22 cellular contexts compared by ENCODE assay signal in the genomic region with DNA sequence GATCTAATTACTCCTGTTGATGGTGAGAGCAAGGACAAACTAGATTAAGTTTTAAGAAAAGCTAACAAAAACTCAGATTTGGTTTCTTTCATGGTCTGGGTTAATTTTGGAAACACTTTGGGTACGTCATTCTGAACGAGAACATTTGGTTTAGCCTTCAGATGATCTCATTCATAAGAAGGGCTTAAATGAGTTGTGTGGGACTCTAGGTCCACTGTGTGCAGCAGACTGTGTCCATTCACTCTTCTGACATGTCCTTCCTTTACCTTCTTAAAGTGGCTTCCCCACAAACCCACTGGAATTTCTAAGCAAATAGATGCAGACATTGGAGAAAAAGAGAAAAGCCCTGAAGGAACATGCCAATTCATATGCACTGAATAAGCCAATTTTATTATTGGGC.
DNase-seq lines count a peak whose midpoint lies in the region; ATAC-seq and TF ChIP-seq lines count a peak whose summit lies in the region.
"Had no signal": no experiment of that assay in that cellular context is flagged by ENCODE, and none has a peak within 500 bp of the region (broad histone marks: within the 10 kb centered on the region; RNA-seq: fewer than 3 reads in every experiment).

No MANE protein-coding gene starts in this region.

- peaks cover 0 to 13% (median 4%) of the 10 kb centered on the region in 8 donors for H3K9me3 ChIP-seq in spleen
- H3K9me3 ChIP-seq: breast epithelium, HAP-1 had no signal

- intact Hi-C loops in spleen (cut with DNase I; ENCODE audit: low total_unique reads), result no loop called here
- intact Hi-C loops in activated T-helper 1 cell treated with anti-CD3 and anti-CD28 coated beads, Interleukin-12 subunit alpha, Interleukin-12 subunit beta, Interleukin-2, Interleukin-4 antibody, amounts not matched to agents 30 ng/mL and 10 ng/mL and 1 ng/mL, durations not matched to agents 14 hours and 24 hours and 36 hours (cut with micrococcal nuclease), result no loop called here

- DNase-seq in GM06990 (ENCODE audit: extremely low read depth, insufficient read length) (peak; percentile 6), GM20000 (ENCODE audit: low spot score) (peak; percentile 17), astrocyte of the hippocampus (ENCODE audit: low read depth, low spot score) (peak; percentile 15), spleen (no peak)
- DNase-seq in activated T-helper 1 cell treated with anti-CD3 and anti-CD28 coated beads, Interleukin-12 subunit alpha, Interleukin-12 subunit beta, Interleukin-2, Interleukin-4 antibody, amounts not matched to agents 30 ng/mL and 10 ng/mL and 1 ng/mL, durations not matched to agents 14 hours and 24 hours and 36 hours (ENCODE audit: low spot score), result no peak
- DNase-seq in stimulated activated CD4-positive, alpha-beta T cell treated with anti-CD3 and anti-CD28 coated beads, Interleukin-1b, Interleukin-23, amount 100 ng/mL, for 48 hours, result no peak
- DNase-seq: activated B cell treated with CpG ODN at 0.5 μM for 24 hours; activated naive CD8-positive, alpha-beta T cell treated with anti-CD3 and anti-CD28 coated beads, Interleukin-2, amount 10 ng/mL, durations not matched to agents 7 days and 5 days; activated T-cell treated with anti-CD3 and anti-CD28 coated beads, Interleukin-2, amount 50 U/mL, for 72 hours; mesendoderm; NCI-H1930; NCI-H510A treated with DMSO at 0.1 percent for 48 hours; nephron progenitor cell; SHP77 treated with DMSO at 0.1 percent for 48 hours; T-helper 2 cell had no signal

- WGBS in spleen, 5 donors, result 44 to 70% (median 57%) methylated on average over 2 of the region's 2 CpGs

- no peak overlapping the region for H3K4me3 ChIP-seq in GM06990 (replicated peaks; ENCODE audit: low read depth, low read length)
- H3K4me3 ChIP-seq in spleen, result no peak overlapping the region
- H3K4me3 ChIP-seq: breast epithelium, HAP-1, skin epidermis had no signal

- no peaks in the 10 kb centered on the region for H3K36me3 Mint-ChIP-seq in activated T-helper 1 cell treated with anti-CD3 and anti-CD28 coated beads, Interleukin-12 subunit alpha, Interleukin-12 subunit beta, Interleukin-2, Interleukin-4 antibody, amounts not matched to agents 30 ng/mL and 10 ng/mL and 1 ng/mL, durations not matched to agents 14 hours and 24 hours and 36 hours (ENCODE audit: low read depth)
- H3K36me3 Mint-ChIP-seq: activated naive CD8-positive, alpha-beta T cell treated with anti-CD3 and anti-CD28 coated beads, Interleukin-2, amount 10 ng/mL, durations not matched to agents 7 days and 5 days had no signal

- no peak for TF ChIP-seq POLR2A in spleen (IDR thresholded peaks at IDR 0.05)

- H3K4me1 ChIP-seq in spleen, result no peaks in the 10 kb centered on the region
- H3K4me1 ChIP-seq: breast epithelium, HAP-1 had no signal

- ATAC-seq in HG03439 (IDR thresholded peaks at IDR 0.05; ENCODE audit: unreplicated experiment) (peak; percentile 56), HG03457 (IDR thresholded peaks at IDR 0.05; ENCODE audit: unreplicated experiment) (no peak)
- ATAC-seq: activated T-cell treated with anti-CD3 and anti-CD28 coated beads, Interleukin-2, amount 50 U/mL, for 72 hours had no signal

- H3K9me3 Mint-ChIP-seq in activated T-helper 1 cell treated with anti-CD3 and anti-CD28 coated beads, Interleukin-12 subunit alpha, Interleukin-12 subunit beta, Interleukin-2, Interleukin-4 antibody, amounts not matched to agents 30 ng/mL and 10 ng/mL and 1 ng/mL, durations not matched to agents 14 hours and 24 hours and 36 hours, result no peaks in the 10 kb centered on the region
- H3K9me3 Mint-ChIP-seq: activated naive CD8-positive, alpha-beta T cell treated with anti-CD3 and anti-CD28 coated beads, Interleukin-2, amount 10 ng/mL, durations not matched to agents 7 days and 5 days; activated T-cell treated with anti-CD3 and anti-CD28 coated beads, Interleukin-2, amount 50 U/mL, for 72 hours; nephron progenitor cell had no signal

- no peaks in the 10 kb centered on the region for H3K36me3 ChIP-seq in GM06990 (ENCODE audit: control insufficient read depth, insufficient read depth, low read length)
- no peaks in the 10 kb centered on the region for H3K36me3 ChIP-seq in spleen
- H3K36me3 ChIP-seq: breast epithelium, HAP-1 had no signal

- H3K27me3 Mint-ChIP-seq in activated T-helper 1 cell treated with anti-CD3 and anti-CD28 coated beads, Interleukin-12 subunit alpha, Interleukin-12 subunit beta, Interleukin-2, Interleukin-4 antibody, amounts not matched to agents 30 ng/mL and 10 ng/mL and 1 ng/mL, durations not matched to agents 14 hours and 24 hours and 36 hours (ENCODE audit: insufficient read depth), result peaks cover 11% of the 10 kb centered on the region

- TF ChIP-seq CTCF in GM06990 (IDR thresholded peaks at IDR 0.05; ENCODE audit: insufficient read depth, low read length, poor library complexity, severe bottlenecking) (no peak), GM20000 (IDR thresholded peaks at IDR 0.05; ENCODE audit: extremely low read depth, missing control alignments) (no peak), spleen (IDR thresholded peaks at IDR 0.05 in 8 of 11, conservative IDR thresholded peaks at IDR 0.05 in 3 of 11) (no peak)

- H3K27ac Mint-ChIP-seq in activated T-helper 1 cell treated with anti-CD3 and anti-CD28 coated beads, Interleukin-12 subunit alpha, Interleukin-12 subunit beta, Interleukin-2, Interleukin-4 antibody, amounts not matched to agents 30 ng/mL and 10 ng/mL and 1 ng/mL, durations not matched to agents 14 hours and 24 hours and 36 hours, result no peak overlapping the region
- H3K27ac Mint-ChIP-seq: activated B cell treated with CpG ODN at 0.5 μM for 24 hours; activated naive CD8-positive, alpha-beta T cell treated with anti-CD3 and anti-CD28 coated beads, Interleukin-2, amount 10 ng/mL, durations not matched to agents 7 days and 5 days; activated T-cell treated with anti-CD3 and anti-CD28 coated beads, Interleukin-2, amount 50 U/mL, for 72 hours; nephron progenitor cell; progenitor cell of endocrine pancreas had no signal

- no peak overlapping the region for H3K27ac ChIP-seq in spleen
- H3K27ac ChIP-seq: 22Rv1, breast epithelium, skin epidermis had no signal

- H3K27me3 ChIP-seq in GM06990 (replicated peaks; ENCODE audit: control insufficient read depth, insufficient read depth, low read length), result no peaks in the 10 kb centered on the region
- peaks cover 0 to 9% (median 0%) of the 10 kb centered on the region in 7 donors for H3K27me3 ChIP-seq in spleen (replicated peaks in 1 of 7)
- H3K27me3 ChIP-seq: breast epithelium had no signal

- no peaks in the 10 kb centered on the region for H3K4me1 Mint-ChIP-seq in activated T-helper 1 cell treated with anti-CD3 and anti-CD28 coated beads, Interleukin-12 subunit alpha, Interleukin-12 subunit beta, Interleukin-2, Interleukin-4 antibody, amounts not matched to agents 30 ng/mL and 10 ng/mL and 1 ng/mL, durations not matched to agents 14 hours and 24 hours and 36 hours (ENCODE audit: low read depth)
- H3K4me1 Mint-ChIP-seq: activated B cell treated with CpG ODN at 0.5 μM for 24 hours; activated naive CD8-positive, alpha-beta T cell treated with anti-CD3 and anti-CD28 coated beads, Interleukin-2, amount 10 ng/mL, durations not matched to agents 7 days and 5 days; nephron progenitor cell had no signal

- no peak overlapping the region for H3K4me3 Mint-ChIP-seq in activated T-helper 1 cell treated with anti-CD3 and anti-CD28 coated beads, Interleukin-12 subunit alpha, Interleukin-12 subunit beta, Interleukin-2, Interleukin-4 antibody, amounts not matched to agents 30 ng/mL and 10 ng/mL and 1 ng/mL, durations not matched to agents 14 hours and 24 hours and 36 hours
- H3K4me3 Mint-ChIP-seq: activated B cell treated with CpG ODN at 0.5 μM for 24 hours; activated naive CD8-positive, alpha-beta T cell treated with anti-CD3 and anti-CD28 coated beads, Interleukin-2, amount 10 ng/mL, durations not matched to agents 7 days and 5 days; activated T-cell treated with anti-CD3 and anti-CD28 coated beads, Interleukin-2, amount 50 U/mL, for 72 hours; nephron progenitor cell had no signal

Comparison
In these comparisons a context has a peak if more than half of its experiments do, and no peak if none do; other contexts are left out.
1. DNase-seq: peak in GM06990 (single experiment), GM20000 (single experiment) and astrocyte of the hippocampus (single experiment); none in spleen (single experiment), activated T-helper 1 cell treated with anti-CD3 and anti-CD28 coated beads, Interleukin-12 subunit alpha, Interleukin-12 subunit beta, Interleukin-2, Interleukin-4 antibody, amounts not matched to agents 30 ng/mL and 10 ng/mL and 1 ng/mL, durations not matched to agents 14 hours and 24 hours and 36 hours (single experiment) and stimulated activated CD4-positive, alpha-beta T cell treated with anti-CD3 and anti-CD28 coated beads, Interleukin-1b, Interleukin-23, amount 100 ng/mL, for 48 hours (single experiment).